ENCODE assay signal across 8 cellular contexts in the genomic region with DNA sequence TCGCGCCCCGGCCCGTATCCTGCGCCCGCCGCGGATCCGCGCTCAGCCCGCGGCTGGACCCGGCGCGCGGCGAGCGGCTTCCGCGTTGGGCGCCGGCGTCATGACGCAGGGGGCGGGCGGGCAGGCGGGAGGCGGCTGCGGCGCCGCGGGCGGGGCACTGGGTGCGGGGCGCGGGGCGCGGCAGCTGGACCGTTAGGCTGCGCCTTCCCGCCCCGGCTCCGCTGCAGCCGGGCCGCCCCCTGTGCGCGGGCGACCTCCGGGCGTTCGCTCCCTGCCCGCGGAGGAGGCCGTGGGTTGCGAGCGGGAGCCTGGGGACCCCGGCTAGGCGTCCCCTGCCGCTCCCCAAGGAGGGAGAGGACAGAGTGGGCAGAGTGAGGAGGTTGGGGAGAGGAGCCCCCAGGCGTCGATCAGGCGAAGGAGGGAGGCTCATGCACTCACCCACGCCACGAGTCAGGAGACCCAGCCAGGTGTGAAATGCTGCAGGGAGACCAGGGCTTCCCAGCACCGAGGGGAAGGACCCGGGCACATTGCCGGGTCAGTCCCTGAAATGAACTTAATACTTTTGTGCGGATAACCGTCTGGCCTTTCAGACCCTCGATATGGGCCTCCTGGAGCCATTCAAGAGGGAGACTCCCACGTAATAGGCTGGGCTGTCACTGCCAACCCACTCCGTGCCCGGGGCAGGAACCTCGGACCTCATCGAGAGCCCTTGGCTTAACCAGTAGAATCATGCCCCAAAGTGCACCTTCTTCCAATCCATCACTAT. TPM values are rescaled to one million over a fixed set of nuclear protein-coding genes. Genes with fewer than 3 reads are reported as not detected.
DNase-seq lines count a peak whose midpoint lies in the region; ATAC-seq and TF ChIP-seq lines count a peak whose summit lies in the region.

Gene PIP4K2A, minus strand, starts transcription at position 55 of the 766 bp plus-strand sequence. CDS start 252 bp downstream, outside the sequence.

- H3K79me2 ChIP-seq in parathyroid adenoma: no peaks in the 10 kb centered on the region

- no peak within 1 kb of the TSS for H3K9ac ChIP-seq in parathyroid adenoma

- peak within 1 kb of the TSS; percentile 90 for H3K27ac Mint-ChIP-seq in activated naive CD8-positive, alpha-beta T cell treated with anti-CD3 and anti-CD28 coated beads, Interleukin-2, amount 50 U/mL, for 24 hours

- H3K27me3 ChIP-seq in cardiac muscle cell: no peaks in the 10 kb centered on the region
- H3K27me3 ChIP-seq in parathyroid adenoma (ENCODE audit: control insufficient read depth, insufficient read depth, low read length): no peaks in the 10 kb centered on the region
- no peaks in the 10 kb centered on the region for H3K27me3 ChIP-seq in thyroid gland

- H3K36me3 ChIP-seq in cardiac muscle cell (no peaks in the 10 kb centered on the region), parathyroid adenoma (ENCODE audit: control insufficient read depth, insufficient read depth, low read length) (no peaks in the 10 kb centered on the region), thyroid gland (no peaks in the 10 kb centered on the region)

- intact Hi-C loops in thyroid gland (cut with DNase I): no loop called here

- peaks cover 3% of the 10 kb centered on the region for H3K36me3 Mint-ChIP-seq in activated naive CD8-positive, alpha-beta T cell treated with anti-CD3 and anti-CD28 coated beads, Interleukin-2, amount 50 U/mL, for 24 hours (ENCODE audit: low read depth)

- no peaks in the 10 kb centered on the region for H3K27me3 Mint-ChIP-seq in activated naive CD8-positive, alpha-beta T cell treated with anti-CD3 and anti-CD28 coated beads, Interleukin-2, amount 50 U/mL, for 24 hours

- DNase-seq in DMS114 treated with DMSO at 0.1 percent for 48 hours (lab: John Stamatoyannopoulos, UW; ENCODE audit: unreplicated experiment): peak; percentile 9
- peak; percentile 95 for DNase-seq in GM20000 (ENCODE audit: low spot score)
- DNase-seq in HT1080 (ENCODE audit: low read depth): no peak
- peak; percentile 52 for DNase-seq in SW480 (ENCODE audit: low spot score)
- DNase-seq in activated naive CD8-positive, alpha-beta T cell treated with anti-CD3 and anti-CD28 coated beads, Interleukin-2, amount 50 U/mL, for 24 hours: peak; percentile 80
- DNase-seq in cardiac muscle cell (ENCODE audit: low read depth in 1 of 2, low spot score in 1 of 2): peak; percentile 86 to 88
- DNase-seq in thyroid gland: peak; percentile 65 to 75

- peak within 1 kb of the TSS; percentile 93 for H3K4me3 ChIP-seq in cardiac muscle cell
- H3K4me3 ChIP-seq in parathyroid adenoma (ENCODE audit: low read depth, low read length): peak within 1 kb of the TSS; percentile 66
- peak within 1 kb of the TSS; percentile 77 to 97 (median 95) for H3K4me3 ChIP-seq in thyroid gland (replicated peaks in 1 of 3)

- H3K4me1 ChIP-seq in cardiac muscle cell (ENCODE audit: low read depth) (peaks cover 18% of the 10 kb centered on the region), parathyroid adenoma (no peaks in the 10 kb centered on the region), thyroid gland (peaks cover 27 to 33% of the 10 kb centered on the region in 2 donors)

- WGBS in thyroid gland, 2 donors: 18 to 47% methylated on average over 16 to 32 of the region's 75 CpGs

- peak; percentile 87 for ATAC-seq in activated naive CD8-positive, alpha-beta T cell treated with anti-CD3 and anti-CD28 coated beads, Interleukin-2, amount 50 U/mL, for 24 hours

- H3K4me1 Mint-ChIP-seq in activated naive CD8-positive, alpha-beta T cell treated with anti-CD3 and anti-CD28 coated beads, Interleukin-2, amount 50 U/mL, for 24 hours: peaks cover 36% of the 10 kb centered on the region

- H3K9me3 ChIP-seq in cardiac muscle cell (ENCODE audit: low read depth): no peaks in the 10 kb centered on the region
- no peaks in the 10 kb centered on the region for H3K9me3 ChIP-seq in parathyroid adenoma (ENCODE audit: control insufficient read depth, low read length)
- H3K9me3 ChIP-seq in thyroid gland: no peaks in the 10 kb centered on the region

- H3K4me2 ChIP-seq in parathyroid adenoma (ENCODE audit: low read length): peak within 1 kb of the TSS; percentile 86

- peak within 1 kb of the TSS; percentile 44 for H3K27ac ChIP-seq in cardiac muscle cell
- H3K27ac ChIP-seq in parathyroid adenoma: peak within 1 kb of the TSS; percentile 26
- H3K27ac ChIP-seq in thyroid gland: peak within 1 kb of the TSS; percentile 25 to 78 (median 72)

- peak within 1 kb of the TSS; percentile 88 for H2AFZ ChIP-seq in parathyroid adenoma

- H3K9me3 Mint-ChIP-seq in activated naive CD8-positive, alpha-beta T cell treated with anti-CD3 and anti-CD28 coated beads, Interleukin-2, amount 50 U/mL, for 24 hours: no peaks in the 10 kb centered on the region

- TF ChIP-seq POLR2A in thyroid gland (IDR thresholded peaks at IDR 0.05): peak in 1 of 2 donors; percentile 82

- no peak for TF ChIP-seq CTCF in GM20000 (IDR thresholded peaks at IDR 0.05; ENCODE audit: extremely low read depth, missing control alignments)
- no peak for TF ChIP-seq CTCF in cardiac muscle cell (IDR thresholded peaks at IDR 0.05; ENCODE audit: low read depth, low read length)
- no peak for TF ChIP-seq CTCF in parathyroid adenoma (IDR thresholded peaks at IDR 0.05)
- no peak for TF ChIP-seq CTCF in thyroid gland (IDR thresholded peaks at IDR 0.05)

- H3K4me3 Mint-ChIP-seq in activated naive CD8-positive, alpha-beta T cell treated with anti-CD3 and anti-CD28 coated beads, Interleukin-2, amount 50 U/mL, for 24 hours: peak within 1 kb of the TSS; percentile 88

RNA-seq across cellular contexts. Expression of gene PIP4K2A, which starts in this region (rescaled TPM):
- total RNA-seq in HT1080 (2014; rRNA removed; shearing (Covaris generic)): 43.8 and 59.2 TPM in 2 replicates
- polyA plus RNA-seq in HT1080 (2015; cell fraction: cytosol; rRNA removed): 34.1 and 38.3 TPM in 2 replicates
- 12.2 and 14.8 TPM in 2 replicates for polyA plus RNA-seq in HT1080 (2015; cell fraction: nucleus; rRNA removed)
- total RNA-seq in cardiac muscle cell (12.9 and 23.9 TPM in 2 replicates), thyroid gland (10 to 100 TPM; 16.5 to 23.2 (median 19.3) TPM)
- polyA plus RNA-seq in cardiac muscle cell: 12.1 and 15.1 TPM in 2 replicates
